8 cellular contexts compared by ENCODE assay signal in the genomic region with DNA sequence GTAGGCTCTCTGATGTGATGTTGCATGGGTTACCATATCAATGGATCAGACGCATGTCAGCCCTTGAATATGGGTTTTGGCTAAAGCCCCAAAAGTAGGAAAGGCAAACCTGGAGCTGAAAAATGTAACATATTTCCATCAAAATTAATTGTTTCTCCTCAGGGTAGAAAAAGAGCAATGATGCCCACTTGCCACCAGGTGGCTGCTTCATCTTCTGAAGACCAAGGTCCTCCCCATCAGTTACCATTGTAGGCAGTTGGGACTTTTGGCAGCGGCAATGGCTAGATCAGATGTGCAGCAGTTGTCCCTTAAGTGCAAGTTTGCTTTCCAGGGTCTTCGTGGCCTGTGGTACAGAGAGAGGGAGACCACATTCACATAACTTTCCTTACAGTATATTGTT.
DNase-seq lines count a peak whose midpoint lies in the region; ATAC-seq and TF ChIP-seq lines count a peak whose summit lies in the region.

No MANE protein-coding gene starts in this region.

- POLR2A ChIA-PET in HEK293 (lab: Yijun Ruan, JAX) = no interaction called here

- no peak overlapping the region for H2BK5ac ChIP-seq in mesendoderm (ENCODE audit: low read length)

- H3K4me3 ChIP-seq in HEK293 (ENCODE audit: low read depth, low read length) (no peak overlapping the region), LNCaP clone FGC (ENCODE audit: low read depth, low read length) (no peak overlapping the region), body of pancreas (no peak overlapping the region), mesendoderm (ENCODE audit: low read length) (no peak overlapping the region), suprapubic skin (no peak overlapping the region), gastroesophageal sphincter (no peak overlapping the region)

- no peak overlapping the region for H3K56ac ChIP-seq in mesendoderm (ENCODE audit: low read length)

- no peaks in the 10 kb centered on the region for H3K79me1 ChIP-seq in mesendoderm (ENCODE audit: low read length)

- ATAC-seq in body of pancreas (no peak), gastroesophageal sphincter (no peak)

- H2AK5ac ChIP-seq in mesendoderm (ENCODE audit: low read length) = no peak overlapping the region

- TF ChIP-seq CTCF in GM10266 (IDR thresholded peaks at IDR 0.05; ENCODE audit: control insufficient read depth, insufficient read depth, low read depth, missing control alignments) (peak; percentile 50), HEK293 (tag by site-specific recombination; IDR thresholded peaks at IDR 0.05) (no peak), LNCaP clone FGC (IDR thresholded peaks at IDR 0.05; ENCODE audit: control insufficient read depth, extremely low read depth, insufficient read depth) (peak; percentile 75), body of pancreas (IDR thresholded peaks at IDR 0.05) (peak in 6 of 7 experiments; percentile 25 to 56 (median 44)), suprapubic skin (IDR thresholded peaks at IDR 0.05) (peak in 1 of 2 donors; percentile 17), gastroesophageal sphincter (IDR thresholded peaks at IDR 0.05) (peak in 1 of 4 experiments; percentile 31)

- TF ChIP-seq POLR2A in body of pancreas (IDR thresholded peaks at IDR 0.05) = no peak
- TF ChIP-seq POLR2A in suprapubic skin (IDR thresholded peaks at IDR 0.05) = no peak
- TF ChIP-seq POLR2A in gastroesophageal sphincter (IDR thresholded peaks at IDR 0.05) = no peak

- H3K4ac ChIP-seq in mesendoderm (ENCODE audit: low read depth, low read length) = no peak overlapping the region

- intact Hi-C loops in body of pancreas (cut with DNase I) = no loop called here

- CTCF ChIA-PET in HEK293 (lab: Yijun Ruan, JAX) = interaction anchor here (0.9 kb wide), 1 partner anchor 284 kb away, joined by 5 read pairs; a partner anchor contains a TSS

- H2BK120ac ChIP-seq in mesendoderm (ENCODE audit: low read depth, low read length) = no peak overlapping the region

- no peaks in the 10 kb centered on the region for H3K79me2 ChIP-seq in mesendoderm (ENCODE audit: control insufficient read depth, insufficient read depth, low read length)

- H3K18ac ChIP-seq in mesendoderm (ENCODE audit: low read length) = no peak overlapping the region

- H3K36me3 ChIP-seq in HEK293 (ENCODE audit: control insufficient read depth in 2 of 2, insufficient read depth in 1 of 2, low read length in 2 of 2) = no peaks in the 10 kb centered on the region
- H3K36me3 ChIP-seq in body of pancreas (replicated peaks in 1 of 2; ENCODE audit: insufficient read depth in 1 of 2, low read depth in 2 of 2) = no peaks in the 10 kb centered on the region
- H3K36me3 ChIP-seq in mesendoderm (ENCODE audit: control insufficient read depth, insufficient read depth, low read length) = no peaks in the 10 kb centered on the region
- H3K36me3 ChIP-seq in suprapubic skin = no peaks in the 10 kb centered on the region
- no peaks in the 10 kb centered on the region for H3K36me3 ChIP-seq in gastroesophageal sphincter

- H3K27ac ChIP-seq in HEK293 (ENCODE audit: extremely low read depth, low read depth, low read length) (no peak overlapping the region), body of pancreas (no peak overlapping the region), mesendoderm (ENCODE audit: low read depth, low read length) (no peak overlapping the region), suprapubic skin (no peak overlapping the region), gastroesophageal sphincter (no peak overlapping the region)

- H3K27me3 ChIP-seq in body of pancreas (no peaks in the 10 kb centered on the region), mesendoderm (ENCODE audit: insufficient read depth, low read length, poor library complexity) (no peaks in the 10 kb centered on the region), suprapubic skin (no peaks in the 10 kb centered on the region), gastroesophageal sphincter (no peaks in the 10 kb centered on the region)

- TF ChIP-seq EP300 in suprapubic skin (IDR thresholded peaks at IDR 0.05) (no peak), gastroesophageal sphincter (IDR thresholded peaks at IDR 0.05) (no peak)

- no peak overlapping the region for H3K4me2 ChIP-seq in mesendoderm (ENCODE audit: low read length)

- H3K9me3 ChIP-seq in HEK293 (ENCODE audit: control insufficient read depth, insufficient read depth, low read depth, low read length) = no peaks in the 10 kb centered on the region
- no peaks in the 10 kb centered on the region for H3K9me3 ChIP-seq in body of pancreas
- no peaks in the 10 kb centered on the region for H3K9me3 ChIP-seq in suprapubic skin
- no peaks in the 10 kb centered on the region for H3K9me3 ChIP-seq in gastroesophageal sphincter

- DNase-seq in A172 (ENCODE audit: low spot score) = peak; percentile 29
- peak; percentile 18 for DNase-seq in GM10266 (ENCODE audit: extremely low spot score)
- DNase-seq in LNCaP clone FGC (ENCODE audit: low read depth) = peak; percentile 17
- DNase-seq in body of pancreas = peak; percentile 13 to 41 (median 27)
- peak; percentile 63 for DNase-seq in mesendoderm
- DNase-seq in suprapubic skin (ENCODE audit: low spot score in 2 of 2) = no peak

- H4K8ac ChIP-seq in mesendoderm (ENCODE audit: low read depth, low read length) = no peak overlapping the region

- H2BK15ac ChIP-seq in mesendoderm (replicated peaks; ENCODE audit: low read depth) = no peak overlapping the region

- no peak overlapping the region for H3K23ac ChIP-seq in mesendoderm (ENCODE audit: low read length)

- H3K9ac ChIP-seq in mesendoderm (ENCODE audit: low read length) = no peak overlapping the region

- H3K4me1 ChIP-seq in HEK293 (ENCODE audit: control insufficient read depth, insufficient read depth, low read length) (no peaks in the 10 kb centered on the region), body of pancreas (no peaks in the 10 kb centered on the region), mesendoderm (ENCODE audit: control insufficient read depth, low read depth, low read length) (no peaks in the 10 kb centered on the region), suprapubic skin (no peaks in the 10 kb centered on the region), gastroesophageal sphincter (no peaks in the 10 kb centered on the region)

- WGBS in body of pancreas, 2 donors = 32 to 48% methylated on average over 3 of the region's 3 CpGs
- whole genome bisulfite sequencing in mesendoderm (ENCODE audit: extremely low coverage, insufficient coverage, low lambda C conversion rate) = no CpG with 5 or more reads among the region's 3 CpGs
- 84% methylated on average over 3 of the region's 3 CpGs for WGBS in suprapubic skin
- WGBS in gastroesophageal sphincter (ENCODE audit: low coverage in 1 of 2), 2 donors = 73 to 76% methylated on average over 2 to 3 of the region's 3 CpGs

- H4K5ac ChIP-seq in mesendoderm (ENCODE audit: low read length) = no peak overlapping the region

TF ChIP-seq in HEK293, 187 proteins besides CTCF, POLR2A, EP300 and RAD21:
- TF ChIP-seq GLIS2 (tag by site-specific recombination; IDR thresholded peaks at IDR 0.05) (no peak), ZNF654 (tag by site-specific recombination; IDR thresholded peaks at IDR 0.05; ENCODE audit: low read depth) (peak; percentile 13; the same call in 1 of the 2 replicates)
- TF ChIP-seq, protein P1, sequence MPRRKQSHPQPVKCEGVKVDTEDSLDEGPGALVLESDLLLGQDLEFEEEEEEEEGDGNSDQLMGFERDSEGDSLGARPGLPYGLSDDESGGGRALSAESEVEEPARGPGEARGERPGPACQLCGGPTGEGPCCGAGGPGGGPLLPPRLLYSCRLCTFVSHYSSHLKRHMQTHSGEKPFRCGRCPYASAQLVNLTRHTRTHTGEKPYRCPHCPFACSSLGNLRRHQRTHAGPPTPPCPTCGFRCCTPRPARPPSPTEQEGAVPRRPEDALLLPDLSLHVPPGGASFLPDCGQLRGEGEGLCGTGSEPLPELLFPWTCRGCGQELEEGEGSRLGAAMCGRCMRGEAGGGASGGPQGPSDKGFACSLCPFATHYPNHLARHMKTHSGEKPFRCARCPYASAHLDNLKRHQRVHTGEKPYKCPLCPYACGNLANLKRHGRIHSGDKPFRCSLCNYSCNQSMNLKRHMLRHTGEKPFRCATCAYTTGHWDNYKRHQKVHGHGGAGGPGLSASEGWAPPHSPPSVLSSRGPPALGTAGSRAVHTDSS (tag by site-specific recombination; IDR thresholded peaks at IDR 0.05) = 0 out of 2 replicates have a peak, but pooled peaks have one; percentile 12

Comparison
In these comparisons a context has a peak if more than half of its experiments do, and no peak if none do; other contexts are left out.
1. DNase-seq: peak in A172 (single experiment), GM10266 (single experiment), LNCaP clone FGC (single experiment), body of pancreas (4 of 4) and mesendoderm (single experiment); none in suprapubic skin (0 of 2).